Comparison of ENCODE assay signal across 16 cellular contexts in the genomic region with DNA sequence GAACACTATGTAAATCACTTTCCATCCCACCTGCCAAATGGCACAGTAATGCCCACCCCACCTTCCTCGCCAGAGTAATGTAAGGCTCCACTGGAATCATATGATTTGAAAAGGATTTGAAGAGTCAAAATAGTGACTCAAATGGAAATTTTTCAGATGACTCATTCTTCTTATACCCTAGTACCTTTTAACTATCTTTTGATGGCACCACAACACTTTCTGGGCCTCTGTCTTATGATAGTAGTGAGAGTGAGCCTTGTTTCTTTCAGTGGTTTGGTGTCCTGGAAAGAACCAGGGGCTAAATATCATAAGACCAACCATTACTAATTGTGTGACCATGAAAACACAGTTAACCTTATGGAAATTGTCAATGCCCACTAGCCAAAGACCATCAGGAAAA.
A peak's percentile ranks its signal among the peaks of the same experiment; 100 is the strongest.
DNase-seq lines count a peak whose midpoint lies in the region; ATAC-seq and TF ChIP-seq lines count a peak whose summit lies in the region.
"Had no signal": no experiment of that assay in that cellular context is flagged by ENCODE, and none has a peak within 500 bp of the region (broad histone marks: within the 10 kb centered on the region; RNA-seq: fewer than 3 reads in every experiment).

No MANE protein-coding gene starts in this region.

- no peaks in the 10 kb centered on the region for H3K36me3 ChIP-seq in SK-N-SH (replicated peaks in 1 of 2; ENCODE audit: control insufficient read depth in 1 of 2, insufficient read depth in 2 of 2, low read length in 1 of 2)

- H3K9me3 ChIP-seq in SK-N-SH, result no peaks in the 10 kb centered on the region
- H3K9me3 ChIP-seq: testis had no signal

- WGBS in SK-N-SH (ENCODE audit: low lambda C conversion rate), result 86% methylated on average over 1 of the region's 1 CpG

- peaks cover 5% of the 10 kb centered on the region for H3K4me1 Mint-ChIP-seq in stimulated activated memory B cell treated with anti-CD40 and anti-IgM and Interleukin-4, amounts not matched to agents 10 μg/mL and 1 μg/mL and 100 μg/mL, for 72 hours

- DNase-seq in SK-N-SH, result no peak
- no peak for DNase-seq in RPMI8226
- no peak for DNase-seq in NCI-H1105 treated with DMSO at 0.1 percent for 48 hours (lab: John Stamatoyannopoulos, UW)
- DNase-seq in GM10266 (ENCODE audit: extremely low spot score), result no peak
- DNase-seq: activated naive CD8-positive, alpha-beta T cell treated with anti-CD3 and anti-CD28 coated beads, Interleukin-2, amount 10 ng/mL, durations not matched to agents 7 days and 5 days; NCI-H2171; testis had no signal

- no peaks in the 10 kb centered on the region for H3K9me3 Mint-ChIP-seq in stimulated activated memory B cell treated with anti-CD40 and anti-IgM and Interleukin-4, amounts not matched to agents 10 μg/mL and 1 μg/mL and 100 μg/mL, for 72 hours
- H3K9me3 Mint-ChIP-seq: activated naive CD8-positive, alpha-beta T cell treated with anti-CD3 and anti-CD28 coated beads, Interleukin-2, amount 10 ng/mL, durations not matched to agents 7 days and 5 days had no signal

- no peaks in the 10 kb centered on the region for H3K79me2 ChIP-seq in SK-N-SH (ENCODE audit: insufficient read depth)

- ATAC-seq in SK-N-SH treated with all-trans-retinoic acid at 6 μM for 48 hours, result no peak
- peak; percentile 91 for ATAC-seq in HG02610 (IDR thresholded peaks at IDR 0.05; ENCODE audit: unreplicated experiment)
- peak; percentile 58 for ATAC-seq in HG03460 (IDR thresholded peaks at IDR 0.05; ENCODE audit: unreplicated experiment)
- ATAC-seq in stimulated activated memory B cell treated with anti-CD40 and anti-IgM and Interleukin-4, amounts not matched to agents 10 μg/mL and 1 μg/mL and 100 μg/mL, for 72 hours, result peak; percentile 61
- ATAC-seq: esophagus mucosa, Panc1 had no signal

- no peaks in the 10 kb centered on the region for H3K9me2 ChIP-seq in SK-N-SH

- H3K4me1 ChIP-seq in SK-N-SH (ENCODE audit: control insufficient read depth in 1 of 2, insufficient read depth in 2 of 2, low read depth in 1 of 2, low read length in 1 of 2), result peaks cover 0 to 2% of the 10 kb centered on the region in 2 experiments; a peak in 1 of 4 replicates
- H3K4me1 ChIP-seq: testis had no signal

- no peak overlapping the region for H3K4me2 ChIP-seq in SK-N-SH

- peaks cover 20% of the 10 kb centered on the region for H3K27me3 Mint-ChIP-seq in stimulated activated memory B cell treated with anti-CD40 and anti-IgM and Interleukin-4, amounts not matched to agents 10 μg/mL and 1 μg/mL and 100 μg/mL, for 72 hours

- H3K27ac ChIP-seq in SK-N-SH (ENCODE audit: low read depth in 2 of 2, low read length in 1 of 2), result no peak overlapping the region
- H3K27ac ChIP-seq: 22Rv1, testis had no signal

- no peak overlapping the region for H3K4me3 Mint-ChIP-seq in stimulated activated memory B cell treated with anti-CD40 and anti-IgM and Interleukin-4, amounts not matched to agents 10 μg/mL and 1 μg/mL and 100 μg/mL, for 72 hours
- H3K4me3 Mint-ChIP-seq: activated naive CD8-positive, alpha-beta T cell treated with anti-CD3 and anti-CD28 coated beads, Interleukin-2, amount 10 ng/mL, durations not matched to agents 7 days and 5 days; neural crest cell had no signal

- POLR2A ChIA-PET in SK-N-SH (lab: Yijun Ruan, JAX), result no interaction called here

- no peak for TF ChIP-seq RAD21 in SK-N-SH (IDR thresholded peaks at IDR 0.05; ENCODE audit: low read length)

- H3F3A ChIP-seq in SK-N-SH (replicated peaks; ENCODE audit: insufficient read depth), result no peaks in the 10 kb centered on the region

- no peak overlapping the region for H2AFZ ChIP-seq in SK-N-SH (ENCODE audit: low read depth)

- TF ChIP-seq CTCF in SK-N-SH (IDR thresholded peaks at IDR 0.05), result no peak
- no peak for TF ChIP-seq CTCF in GM10266 (IDR thresholded peaks at IDR 0.05; ENCODE audit: control insufficient read depth, insufficient read depth, low read depth, missing control alignments)

- no peaks in the 10 kb centered on the region for H4K20me1 ChIP-seq in SK-N-SH (ENCODE audit: insufficient read depth)

- no peak overlapping the region for H3K9ac ChIP-seq in SK-N-SH

- H3K4me3 ChIP-seq in SK-N-SH (ENCODE audit: low read depth in 2 of 2, low read length in 1 of 2), result no peak overlapping the region
- H3K4me3 ChIP-seq: lung, testis had no signal

- no peaks in the 10 kb centered on the region for H3K27me3 ChIP-seq in SK-N-SH (ENCODE audit: insufficient read depth)
- H3K27me3 ChIP-seq: testis had no signal

- no peaks in the 10 kb centered on the region for H3K36me3 Mint-ChIP-seq in stimulated activated memory B cell treated with anti-CD40 and anti-IgM and Interleukin-4, amounts not matched to agents 10 μg/mL and 1 μg/mL and 100 μg/mL, for 72 hours
- H3K36me3 Mint-ChIP-seq: activated naive CD8-positive, alpha-beta T cell treated with anti-CD3 and anti-CD28 coated beads, Interleukin-2, amount 10 ng/mL, durations not matched to agents 7 days and 5 days had no signal

- CTCF ChIA-PET in SK-N-SH (lab: Yijun Ruan, JAX), result interaction anchor here (1.3 kb wide), 1 partner anchor 124 kb away, joined by 3 read pairs; no protein-coding TSS in a partner anchor

- H3K27ac Mint-ChIP-seq in stimulated activated memory B cell treated with anti-CD40 and anti-IgM and Interleukin-4, amounts not matched to agents 10 μg/mL and 1 μg/mL and 100 μg/mL, for 72 hours, result no peak overlapping the region
- H3K27ac Mint-ChIP-seq: activated naive CD8-positive, alpha-beta T cell treated with anti-CD3 and anti-CD28 coated beads, Interleukin-2, amount 10 ng/mL, durations not matched to agents 7 days and 5 days had no signal

- no peak for TF ChIP-seq EP300 in SK-N-SH (IDR thresholded peaks at IDR 0.05; ENCODE audit: borderline replicate concordance in 1 of 2, low read depth in 1 of 2, low read length in 1 of 2)

TF ChIP-seq in SK-N-SH, 30 proteins besides CTCF, POLR2A, EP300 and RAD21:
- TF ChIP-seq, protein P1, sequence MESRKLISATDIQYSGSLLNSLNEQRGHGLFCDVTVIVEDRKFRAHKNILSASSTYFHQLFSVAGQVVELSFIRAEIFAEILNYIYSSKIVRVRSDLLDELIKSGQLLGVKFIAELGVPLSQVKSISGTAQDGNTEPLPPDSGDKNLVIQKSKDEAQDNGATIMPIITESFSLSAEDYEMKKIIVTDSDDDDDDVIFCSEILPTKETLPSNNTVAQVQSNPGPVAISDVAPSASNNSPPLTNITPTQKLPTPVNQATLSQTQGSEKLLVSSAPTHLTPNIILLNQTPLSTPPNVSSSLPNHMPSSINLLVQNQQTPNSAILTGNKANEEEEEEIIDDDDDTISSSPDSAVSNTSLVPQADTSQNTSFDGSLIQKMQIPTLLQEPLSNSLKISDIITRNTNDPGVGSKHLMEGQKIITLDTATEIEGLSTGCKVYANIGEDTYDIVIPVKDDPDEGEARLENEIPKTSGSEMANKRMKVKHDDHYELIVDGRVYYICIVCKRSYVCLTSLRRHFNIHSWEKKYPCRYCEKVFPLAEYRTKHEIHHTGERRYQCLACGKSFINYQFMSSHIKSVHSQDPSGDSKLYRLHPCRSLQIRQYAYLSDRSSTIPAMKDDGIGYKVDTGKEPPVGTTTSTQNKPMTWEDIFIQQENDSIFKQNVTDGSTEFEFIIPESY (IDR thresholded peaks at IDR 0.05; ENCODE audit: borderline replicate concordance, low read depth), result no peak
- no peak for TF ChIP-seq TAF1 (IDR thresholded peaks at IDR 0.05; ENCODE audit: borderline replicate concordance, low read depth, low read length)
- 0 out of 2 replicates have a peak, but pooled peaks have one; percentile 9 for TF ChIP-seq FOSL2 (IDR thresholded peaks at IDR 0.05; ENCODE audit: borderline replicate concordance, low read depth)
- no peak for TF ChIP-seq YY1 (IDR thresholded peaks at IDR 0.05; ENCODE audit: low read depth)
- TF ChIP-seq TEAD4 (IDR thresholded peaks at IDR 0.05; ENCODE audit: borderline replicate concordance, insufficient read depth), result no peak
TF ChIP-seq in SK-N-SH: peak in this region for 1.

TF ChIP-seq in SK-N-SH treated with all-trans-retinoic acid at 6 μM for 48 hours, 23 proteins besides CTCF, POLR2A, EP300 and RAD21 (continues in another document):
- TF ChIP-seq, protein P2, sequence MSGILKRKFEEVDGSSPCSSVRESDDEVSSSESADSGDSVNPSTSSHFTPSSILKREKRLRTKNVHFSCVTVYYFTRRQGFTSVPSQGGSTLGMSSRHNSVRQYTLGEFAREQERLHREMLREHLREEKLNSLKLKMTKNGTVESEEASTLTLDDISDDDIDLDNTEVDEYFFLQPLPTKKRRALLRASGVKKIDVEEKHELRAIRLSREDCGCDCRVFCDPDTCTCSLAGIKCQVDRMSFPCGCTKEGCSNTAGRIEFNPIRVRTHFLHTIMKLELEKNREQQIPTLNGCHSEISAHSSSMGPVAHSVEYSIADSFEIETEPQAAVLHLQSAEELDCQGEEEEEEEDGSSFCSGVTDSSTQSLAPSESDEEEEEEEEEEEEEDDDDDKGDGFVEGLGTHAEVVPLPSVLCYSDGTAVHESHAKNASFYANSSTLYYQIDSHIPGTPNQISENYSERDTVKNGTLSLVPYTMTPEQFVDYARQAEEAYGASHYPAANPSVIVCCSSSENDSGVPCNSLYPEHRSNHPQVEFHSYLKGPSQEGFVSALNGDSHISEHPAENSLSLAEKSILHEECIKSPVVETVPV (CRISPR knock-in tag; IDR thresholded peaks at IDR 0.05), result no peak
- TF ChIP-seq ZNF8 (CRISPR knock-in tag; IDR thresholded peaks at IDR 0.05) (no peak), ESRRG (CRISPR knock-in tag; IDR thresholded peaks at IDR 0.05) (no peak), TCF4 (CRISPR knock-in tag; IDR thresholded peaks at IDR 0.05; ENCODE audit: borderline replicate concordance) (no peak)
- TF ChIP-seq, protein P3, sequence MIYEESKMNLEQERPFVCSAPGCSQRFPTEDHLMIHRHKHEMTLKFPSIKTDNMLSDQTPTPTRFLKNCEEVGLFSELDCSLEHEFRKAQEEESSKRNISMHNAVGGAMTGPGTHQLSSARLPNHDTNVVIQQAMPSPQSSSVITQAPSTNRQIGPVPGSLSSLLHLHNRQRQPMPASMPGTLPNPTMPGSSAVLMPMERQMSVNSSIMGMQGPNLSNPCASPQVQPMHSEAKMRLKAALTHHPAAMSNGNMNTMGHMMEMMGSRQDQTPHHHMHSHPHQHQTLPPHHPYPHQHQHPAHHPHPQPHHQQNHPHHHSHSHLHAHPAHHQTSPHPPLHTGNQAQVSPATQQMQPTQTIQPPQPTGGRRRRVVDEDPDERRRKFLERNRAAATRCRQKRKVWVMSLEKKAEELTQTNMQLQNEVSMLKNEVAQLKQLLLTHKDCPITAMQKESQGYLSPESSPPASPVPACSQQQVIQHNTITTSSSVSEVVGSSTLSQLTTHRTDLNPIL (CRISPR knock-in tag; IDR thresholded peaks at IDR 0.05; ENCODE audit: low read depth), result no peak
